19 cellular contexts compared by ENCODE assay signal in genomic region chr6:73377225-73377624, GRCh38. TPM values are rescaled to one million over a fixed set of nuclear protein-coding genes. Genes with fewer than 3 reads are reported as not detected.
DNase-seq lines count a peak whose midpoint lies in the region; ATAC-seq, FAIRE-seq and TF ChIP-seq lines count a peak whose summit lies in the region.
"Had no signal": no experiment of that assay in that cellular context is flagged by ENCODE, and none has a peak within 500 bp of the region (broad histone marks: within the 10 kb centered on the region; RNA-seq: fewer than 3 reads in every experiment).

No MANE protein-coding gene starts in this region.

- no peaks in the 10 kb centered on the region for H3K4me1 Mint-ChIP-seq in stimulated activated memory B cell treated with anti-CD40 and anti-IgM and Interleukin-4, amounts not matched to agents 10 μg/mL and 1 μg/mL and 100 μg/mL, for 72 hours

- no peak overlapping the region for H3K4me3 ChIP-seq in OCI-LY3 (ENCODE audit: low read length)
- no peak overlapping the region for H3K4me3 ChIP-seq in bronchial epithelial cell (ENCODE audit: low read depth, low read length)
- H3K4me3 ChIP-seq: BLaER1 treated with 17β-estradiol and CSF1 and Interleukin-3, amounts not matched to agents 10 nM and 100 nM; GM12878; GM23248 had no signal

- no peaks in the 10 kb centered on the region for H3K79me2 ChIP-seq in OCI-LY3 (ENCODE audit: low read length)

- H3K27ac Mint-ChIP-seq in stimulated activated memory B cell treated with anti-CD40 and anti-IgM and Interleukin-4, amounts not matched to agents 10 μg/mL and 1 μg/mL and 100 μg/mL, for 72 hours, result no peak overlapping the region
- H3K27ac Mint-ChIP-seq: CD4-positive, alpha-beta T cell had no signal

- H3K4me3 Mint-ChIP-seq in stimulated activated memory B cell treated with anti-CD40 and anti-IgM and Interleukin-4, amounts not matched to agents 10 μg/mL and 1 μg/mL and 100 μg/mL, for 72 hours, result no peak overlapping the region
- H3K4me3 Mint-ChIP-seq: CD4-positive, alpha-beta T cell had no signal

- ATAC-seq in stimulated activated memory B cell treated with anti-CD40 and anti-IgM and Interleukin-4, amounts not matched to agents 10 μg/mL and 1 μg/mL and 100 μg/mL, for 72 hours, result peak; percentile 57
- ATAC-seq: GM12878, HCT116 had no signal

- no peak overlapping the region for H3K9ac ChIP-seq in OCI-LY3 (ENCODE audit: low read length)
- H3K9ac ChIP-seq: BLaER1 treated with 17β-estradiol and CSF1 and Interleukin-3, amounts not matched to agents 10 nM and 100 nM; GM23248 had no signal

- H3K9me3 Mint-ChIP-seq in stimulated activated memory B cell treated with anti-CD40 and anti-IgM and Interleukin-4, amounts not matched to agents 10 μg/mL and 1 μg/mL and 100 μg/mL, for 72 hours, result no peaks in the 10 kb centered on the region
- H3K9me3 Mint-ChIP-seq: CD4-positive, alpha-beta T cell had no signal

- TF ChIP-seq CTCF in OCI-LY3 (IDR thresholded peaks at IDR 0.05; ENCODE audit: low read depth, low read length) (no peak), bronchial epithelial cell (IDR thresholded peaks at IDR 0.05; ENCODE audit: insufficient read depth, low read length, severe bottlenecking) (no peak)

- no peaks in the 10 kb centered on the region for H3K36me3 ChIP-seq in OCI-LY3 (replicated peaks; ENCODE audit: low read depth, low read length)
- no peaks in the 10 kb centered on the region for H3K36me3 ChIP-seq in bronchial epithelial cell (ENCODE audit: control insufficient read depth, insufficient read depth, low read length)
- H3K36me3 ChIP-seq: BLaER1 treated with 17β-estradiol and CSF1 and Interleukin-3, amounts not matched to agents 10 nM and 100 nM had no signal

- no peak for TF ChIP-seq POLR2A in GM12891 (IDR thresholded peaks at IDR 0.05; ENCODE audit: low read depth, low read length)

- DNase-seq in GM12891 (ENCODE audit: insufficient read length, low spot score) (no peak), bronchial epithelial cell (ENCODE audit: low read depth) (peak; percentile 13), NCI-H146 treated with DMSO at 0.1 percent for 48 hours (lab: John Stamatoyannopoulos, UW; ENCODE audit: unreplicated experiment) (no peak), NCI-H146 (lab: John Stamatoyannopoulos, UW) (no peak)
- DNase-seq in stimulated activated CD4-positive, alpha-beta T cell treated with anti-CD3 and anti-CD28 coated beads, Interleukin-4, amount 100 ng/mL, for 1 hour, result no peak
- DNase-seq: ACHN; Calu3; CD4-positive, alpha-beta T cell; DMS 273 treated with DMSO at 0.1 percent for 48 hours; GM23248 had no signal

- no peak overlapping the region for H3K4me2 ChIP-seq in OCI-LY3 (ENCODE audit: low read length)
- H3K4me2 ChIP-seq: BLaER1 treated with 17β-estradiol and CSF1 and Interleukin-3, amounts not matched to agents 10 nM and 100 nM had no signal

- H3K4me1 ChIP-seq in OCI-LY3 (ENCODE audit: low read length), result no peaks in the 10 kb centered on the region
- H3K4me1 ChIP-seq: BLaER1 treated with 17β-estradiol and CSF1 and Interleukin-3, amounts not matched to agents 10 nM and 100 nM had no signal

- H3K9me3 ChIP-seq in OCI-LY3 (ENCODE audit: insufficient read depth, low read length), result peaks cover 3% of the 10 kb centered on the region; the same call in 1 of the 2 replicates

- H2AFZ ChIP-seq in OCI-LY3 (ENCODE audit: low read depth, low read length), result peak overlapping the region; percentile 71; the same call in 1 of the 2 replicates
- H2AFZ ChIP-seq: GM23248 had no signal

- FAIRE-seq in GM12891 (lab: Jason Lieb, UNC) (peak; percentile 9), bronchial epithelial cell (lab: Jason Lieb, UNC) (no peak)
- FAIRE-seq: GM12878, H54 had no signal

- no peak overlapping the region for H3K27ac ChIP-seq in OCI-LY3 (ENCODE audit: low read length)
- H3K27ac ChIP-seq: BLaER1 treated with 17β-estradiol and CSF1 and Interleukin-3, amounts not matched to agents 10 nM and 100 nM; GM23248; HL-60 had no signal

- H4K20me1 ChIP-seq in OCI-LY3 (ENCODE audit: insufficient read depth, low read length), result no peaks in the 10 kb centered on the region
- H4K20me1 ChIP-seq: BLaER1 treated with 17β-estradiol and CSF1 and Interleukin-3, amounts not matched to agents 10 nM and 100 nM had no signal

- no peaks in the 10 kb centered on the region for H3K27me3 ChIP-seq in OCI-LY3 (ENCODE audit: low read depth, low read length)
- H3K27me3 ChIP-seq in bronchial epithelial cell (ENCODE audit: control insufficient read depth, insufficient read depth, low read length), result no peaks in the 10 kb centered on the region
- H3K27me3 ChIP-seq: BLaER1 treated with 17β-estradiol and CSF1 and Interleukin-3, amounts not matched to agents 10 nM and 100 nM had no signal

- H3K36me3 Mint-ChIP-seq in stimulated activated memory B cell treated with anti-CD40 and anti-IgM and Interleukin-4, amounts not matched to agents 10 μg/mL and 1 μg/mL and 100 μg/mL, for 72 hours, result no peaks in the 10 kb centered on the region

- no peaks in the 10 kb centered on the region for H3K27me3 Mint-ChIP-seq in stimulated activated memory B cell treated with anti-CD40 and anti-IgM and Interleukin-4, amounts not matched to agents 10 μg/mL and 1 μg/mL and 100 μg/mL, for 72 hours
- H3K27me3 Mint-ChIP-seq: CD4-positive, alpha-beta T cell had no signal

TF ChIP-seq in GM12891, 5 proteins besides CTCF, POLR2A, EP300 and RAD21:
- no peak for TF ChIP-seq POU2F2 (IDR thresholded peaks at IDR 0.05; ENCODE audit: low read depth, low read length)
TF ChIP-seq in GM12891: peak in this region for 0.

RNA-seq across cellular contexts. Expression of gene OOEP, which starts 7.5 kb away (rescaled TPM):
- not detected for polyA plus RNA-seq in GM12891 (2012; ENCODE audit: low read depth, missing spikeins)
- total RNA-seq in bronchial epithelial cell, result not detected in 2 replicates
- total RNA-seq: A172, Daoy, GM12878, GM23248 had no signal
- polyA plus RNA-seq: GM23248 had no signal

RNA-seq across cellular contexts. Expression of gene KHDC3L, which starts 14.8 kb away (rescaled TPM):
- polyA plus RNA-seq in GM12891 (2012; ENCODE audit: low read depth, missing spikeins), result not detected
- total RNA-seq in bronchial epithelial cell, result not detected in 2 replicates
- total RNA-seq: A172; Calu3; CD4-positive, alpha-beta T cell; Daoy; GM12878; GM23248 had no signal
- polyA plus RNA-seq: GM12878, GM23248 had no signal

RNA-seq across cellular contexts. Expression of gene DDX43, which starts 17.4 kb away (rescaled TPM):
- polyA plus RNA-seq in GM12891 (2012; ENCODE audit: low read depth, missing spikeins), result 0.05 TPM
- total RNA-seq in bronchial epithelial cell, result 0.26 and 0.64 TPM in 2 replicates
- total RNA-seq: A172, Daoy, GM12878 had no signal

RNA-seq across cellular contexts. Expression of gene DPPA5, which starts 23.1 kb away (rescaled TPM):
- not detected for polyA plus RNA-seq in GM12891 (2012; ENCODE audit: low read depth, missing spikeins)
- total RNA-seq in bronchial epithelial cell, result not detected in 2 replicates
- total RNA-seq: A172; Calu3; CD4-positive, alpha-beta T cell; Daoy; GM12878; GM23248 had no signal
- polyA plus RNA-seq: GM12878, GM23248 had no signal
